ENCODE assay signal across 22 cellular contexts in genomic region chr1:33072707-33073106, GRCh38. TPM values are rescaled to one million over a fixed set of nuclear protein-coding genes. Genes with fewer than 3 reads are reported as not detected.
DNase-seq lines count a peak whose midpoint lies in the region; ATAC-seq, FAIRE-seq and TF ChIP-seq lines count a peak whose summit lies in the region.
"Had no signal": no experiment of that assay in that cellular context is flagged by ENCODE, and none has a peak within 500 bp of the region (broad histone marks: within the 10 kb centered on the region; RNA-seq: fewer than 3 reads in every experiment).

No MANE protein-coding gene starts in this region.

- no peaks in the 10 kb centered on the region for H3K27me3 ChIP-seq in heart left ventricle
- H3K27me3 ChIP-seq in right atrium auricular region = no peaks in the 10 kb centered on the region
- H3K27me3 ChIP-seq in H1 (replicated peaks in 1 of 4; ENCODE audit: control insufficient read depth in 3 of 4, extremely low read depth in 1 of 4, insufficient read depth in 3 of 4, low read length in 3 of 4) = no peaks in the 10 kb centered on the region; a peak in 1 of 7 replicates
- no peaks in the 10 kb centered on the region for H3K27me3 ChIP-seq in heart right ventricle
- H3K27me3 ChIP-seq in CD4-positive, alpha-beta memory T cell (ENCODE audit: insufficient read depth, low read length) = no peaks in the 10 kb centered on the region
- no peaks in the 10 kb centered on the region for H3K27me3 ChIP-seq in effector memory CD4-positive, alpha-beta T cell (replicated peaks; ENCODE audit: control insufficient read depth, insufficient read depth, low read length, poor library complexity, severe bottlenecking)
- H3K27me3 ChIP-seq: Peyer's patch had no signal

- H3K36me3 ChIP-seq in heart left ventricle = no peaks in the 10 kb centered on the region
- no peaks in the 10 kb centered on the region for H3K36me3 ChIP-seq in right atrium auricular region
- H3K36me3 ChIP-seq in H1 (ENCODE audit: control insufficient read depth in 2 of 4, insufficient read depth in 4 of 4, low read length in 3 of 4) = no peaks in the 10 kb centered on the region
- no peaks in the 10 kb centered on the region for H3K36me3 ChIP-seq in heart right ventricle
- no peaks in the 10 kb centered on the region for H3K36me3 ChIP-seq in CD4-positive, alpha-beta memory T cell (ENCODE audit: insufficient read depth, low read length)
- H3K36me3 ChIP-seq in effector memory CD4-positive, alpha-beta T cell (ENCODE audit: control insufficient read depth, insufficient read depth, low read length) = no peaks in the 10 kb centered on the region
- H3K36me3 ChIP-seq: Peyer's patch had no signal

- H3K36me3 Mint-ChIP-seq in CD4-positive, alpha-beta memory T cell = peaks cover 0 to under 1% of the 10 kb centered on the region in 2 donors

- H3K27ac ChIP-seq in heart left ventricle (no peak overlapping the region), right atrium auricular region (no peak overlapping the region), H1 (ENCODE audit: low read depth, low read length) (no peak overlapping the region), heart right ventricle (peak overlapping the region in 1 of 10 donors; percentile 43)
- H3K27ac ChIP-seq in CD4-positive, alpha-beta memory T cell (ENCODE audit: low read depth, low read length) = no peak overlapping the region
- no peak overlapping the region for H3K27ac ChIP-seq in effector memory CD4-positive, alpha-beta T cell (ENCODE audit: insufficient read depth, low read length, poor library complexity, severe bottlenecking)
- H3K27ac ChIP-seq: KMS-11, Peyer's patch had no signal

- H3K4me3 Mint-ChIP-seq in CD4-positive, alpha-beta memory T cell = no peak overlapping the region
- H3K4me3 Mint-ChIP-seq: CD4-positive, CD25-positive, alpha-beta regulatory T cell had no signal

- peak; percentile 56 to 89 (median 83) for ATAC-seq in heart left ventricle
- peak in 7 of 8 donors; percentile 34 to 91 (median 76) for ATAC-seq in heart right ventricle
- ATAC-seq: HepG2 had no signal

- no peak overlapping the region for H4K8ac ChIP-seq in H1 (ENCODE audit: extremely low read depth, insufficient read depth, low read length)

- TF ChIP-seq EP300 in H1 (IDR thresholded peaks at IDR 0.05; ENCODE audit: borderline replicate concordance in 1 of 2, low read depth in 2 of 2, low read length in 2 of 2) = no peak

- H4K91ac ChIP-seq in H1 (replicated peaks; ENCODE audit: insufficient read length, low read length) = no peak overlapping the region

- H3K23me2 ChIP-seq in H1 (ENCODE audit: low read depth, low read length) = no peaks in the 10 kb centered on the region

- WGBS in heart left ventricle, 4 donors = 58 to 92% (median 66%) methylated on average over 2 of the region's 2 CpGs
- WGBS in H1 (ENCODE audit: extremely low coverage in 1 of 2, insufficient coverage in 1 of 2, insufficient read length in 1 of 2, insufficient replicate concordance in 2 of 2, low coverage in 1 of 2, low lambda C conversion rate in 2 of 2, missing lambda C conversion rate in 1 of 2), 2 experiments = no CpG with 5 or more reads among the region's 2 CpGs
- WGBS in heart right ventricle, 2 donors = 48 to 59% methylated on average over 2 of the region's 2 CpGs

- H2AK5ac ChIP-seq in H1 (ENCODE audit: low read depth, low read length) = no peak overlapping the region

- no peak overlapping the region for H3K27ac Mint-ChIP-seq in CD4-positive, alpha-beta memory T cell
- H3K27ac Mint-ChIP-seq: CD4-positive, CD25-positive, alpha-beta regulatory T cell had no signal

- no peak overlapping the region for H2BK12ac ChIP-seq in H1 (ENCODE audit: low read depth, low read length)

- FAIRE-seq in H1 (lab: Jason Lieb, UNC) = no peak
- FAIRE-seq: A204.1, HepG2 had no signal

- H2BK120ac ChIP-seq in H1 (replicated peaks; ENCODE audit: low read depth, low read length) = no peak overlapping the region

- no peak overlapping the region for H2BK20ac ChIP-seq in H1 (ENCODE audit: low read length)

- H3K4me1 Mint-ChIP-seq in CD4-positive, alpha-beta memory T cell = peaks cover 0 to 2% (median 0%) of the 10 kb centered on the region in 4 donors
- H3K4me1 Mint-ChIP-seq: CD4-positive, CD25-positive, alpha-beta regulatory T cell had no signal

- H3K18ac ChIP-seq in H1 (ENCODE audit: extremely low read depth, low read length) = no peak overlapping the region

- H4K20me1 ChIP-seq in H1 (replicated peaks in 1 of 2; ENCODE audit: control insufficient read depth in 1 of 2, insufficient read depth in 2 of 2, low read length in 2 of 2) = no peaks in the 10 kb centered on the region

- TF ChIP-seq POLR2A in heart left ventricle (IDR thresholded peaks at IDR 0.05) = no peak
- no peak for TF ChIP-seq POLR2A in H1 (IDR thresholded peaks at IDR 0.05; ENCODE audit: control extremely low read depth in 1 of 2, low read depth in 2 of 2, low read length in 2 of 2)

- H3K14ac ChIP-seq in H1 (ENCODE audit: insufficient read length) = no peak overlapping the region

- no peak for TF ChIP-seq CTCF in heart left ventricle (IDR thresholded peaks at IDR 0.05)
- no peak for TF ChIP-seq CTCF in right atrium auricular region (IDR thresholded peaks at IDR 0.05)
- no peak for TF ChIP-seq CTCF in H1 (IDR thresholded peaks at IDR 0.05; ENCODE audit: control extremely low read depth in 1 of 3, insufficient read depth in 1 of 3, low read depth in 1 of 3, low read length in 3 of 3)
- no peak for TF ChIP-seq CTCF in heart right ventricle (IDR thresholded peaks at IDR 0.05)

- H3K27me3 Mint-ChIP-seq in CD4-positive, alpha-beta memory T cell = peaks cover 4 to 6% of the 10 kb centered on the region in 2 donors

- H3K4me2 ChIP-seq in H1 (ENCODE audit: insufficient read depth in 1 of 2, low read depth in 2 of 2, low read length in 2 of 2) = no peak overlapping the region
- H3K4me2 ChIP-seq: KMS-11 had no signal

- intact Hi-C loops in heart left ventricle (cut with DNase I) (no loop called here), heart right ventricle (cut with DNase I) (loop anchor here in 1 of 10 donors (10.0 kb wide), 1 partner anchor 678 kb away; the partner anchor contains the start of gene BSDC1), posterior cingulate gyrus (cut with DNase I) (no loop called here)
- intact Hi-C loops in CD4-positive, alpha-beta memory T cell (cut with micrococcal nuclease) = no loop called here

- TF ChIP-seq RAD21 in H1 (IDR thresholded peaks at IDR 0.05 in 1 of 2, conservative IDR thresholded peaks at IDR 0.05 in 1 of 2; ENCODE audit: low read depth in 2 of 2, low read length in 2 of 2) = no peak

- no peak overlapping the region for H3K56ac ChIP-seq in H1 (replicated peaks; ENCODE audit: insufficient read length, low read depth, low read length)

- H2BK5ac ChIP-seq in H1 (ENCODE audit: low read depth, low read length) = no peak overlapping the region

- H3K4ac ChIP-seq in H1 (replicated peaks; ENCODE audit: insufficient read length, low read depth, low read length) = no peak overlapping the region

- no peak overlapping the region for H3K9ac ChIP-seq in H1 (replicated peaks in 1 of 4; ENCODE audit: extremely low read depth in 1 of 4, low read depth in 3 of 4, low read length in 3 of 4)
- H3K9ac ChIP-seq: KMS-11 had no signal

- peaks cover 0 to 5% (median under 1%) of the 10 kb centered on the region in 8 donors for H3K9me3 Mint-ChIP-seq in CD4-positive, alpha-beta memory T cell

- POLR2A ChIA-PET in H1 (lab: Charles Lee; ENCODE audit: partially characterized antibody) = interaction anchor here (1.6 kb wide), 1 partner anchor 175 kb away, joined by 3 read pairs; no protein-coding TSS in a partner anchor
- POLR2A ChIA-PET in CD4-positive, alpha-beta memory T cell (lab: Charles Lee; ENCODE audit: partially characterized antibody) = no interaction called here

- H2AFZ ChIP-seq in H1 (ENCODE audit: low read length) = 0 out of 2 replicates have a peak overlapping the region, but pooled peaks have one; percentile 9

- DNase-seq in heart left ventricle (peak in 3 of 5 donors; percentile 27 to 65 (median 53)), right atrium auricular region (ENCODE audit: low spot score) (no peak), H1 (ENCODE audit: low read depth in 1 of 2, low spot score in 2 of 2) (no peak), heart right ventricle (peak in 1 of 2 donors; percentile 20), posterior cingulate gyrus (no peak), LoVo (ENCODE audit: low spot score) (no peak)
- no peak for DNase-seq in CD4-positive, alpha-beta memory T cell
- no peak for DNase-seq in effector memory CD4-positive, alpha-beta T cell
- DNase-seq: Calu3; CD4-positive, CD25-positive, alpha-beta regulatory T cell; GDM1; H7; MM.1S; NCI-H1105; NCI-H187; NCI-H2171 treated with DMSO at 0.1 percent for 48 hours; NCI-H510A; NCI-H82; Peyer's patch had no signal

- H3K9me3 ChIP-seq in heart left ventricle (no peaks in the 10 kb centered on the region), right atrium auricular region (no peaks in the 10 kb centered on the region), H1 (ENCODE audit: insufficient read depth in 2 of 2, low read depth in 1 of 2, low read length in 1 of 2) (no peaks in the 10 kb centered on the region), heart right ventricle (no peaks in the 10 kb centered on the region)
- no peaks in the 10 kb centered on the region for H3K9me3 ChIP-seq in CD4-positive, alpha-beta memory T cell (ENCODE audit: control insufficient read depth in 1 of 2, low read length in 2 of 2)
- no peaks in the 10 kb centered on the region for H3K9me3 ChIP-seq in effector memory CD4-positive, alpha-beta T cell (ENCODE audit: control insufficient read depth, low read length)
- H3K9me3 ChIP-seq: Peyer's patch had no signal

- no peaks in the 10 kb centered on the region for H3K79me1 ChIP-seq in H1 (ENCODE audit: low read depth, low read length)

- no peak overlapping the region for H3K23ac ChIP-seq in H1 (ENCODE audit: insufficient read length)

- peaks cover 0 to 3% (median 0%) of the 10 kb centered on the region in 12 donors for H3K4me1 ChIP-seq in heart left ventricle
- H3K4me1 ChIP-seq in right atrium auricular region = no peaks in the 10 kb centered on the region
- no peaks in the 10 kb centered on the region for H3K4me1 ChIP-seq in H1 (replicated peaks in 1 of 4; ENCODE audit: control insufficient read depth in 3 of 4, insufficient read depth in 4 of 4, low read length in 3 of 4)
- H3K4me1 ChIP-seq in heart right ventricle = no peaks in the 10 kb centered on the region
- H3K4me1 ChIP-seq in CD4-positive, alpha-beta memory T cell (ENCODE audit: insufficient read depth, low read length) = no peaks in the 10 kb centered on the region
- H3K4me1 ChIP-seq in effector memory CD4-positive, alpha-beta T cell (ENCODE audit: control insufficient read depth, insufficient read depth, low read length, poor library complexity, severe bottlenecking) = no peaks in the 10 kb centered on the region
- H3K4me1 ChIP-seq: Peyer's patch had no signal

- no peak overlapping the region for H4K5ac ChIP-seq in H1 (ENCODE audit: insufficient read length, low read depth, low read length)

- H3K4me3 ChIP-seq in heart left ventricle (no peak overlapping the region), right atrium auricular region (no peak overlapping the region), H1 (ENCODE audit: extremely low read depth in 1 of 4, insufficient read depth in 2 of 4, low read depth in 3 of 4, low read length in 4 of 4) (no peak overlapping the region), heart right ventricle (no peak overlapping the region)
- H3K4me3 ChIP-seq in CD4-positive, alpha-beta memory T cell (ENCODE audit: low read length in 2 of 2) = no peak overlapping the region
- H3K4me3 ChIP-seq in effector memory CD4-positive, alpha-beta T cell (ENCODE audit: insufficient read depth, low read depth, low read length, poor library complexity, severe bottlenecking) = no peak overlapping the region
- H3K4me3 ChIP-seq: Peyer's patch had no signal

- no peaks in the 10 kb centered on the region for H3K79me2 ChIP-seq in H1 (ENCODE audit: control insufficient read depth in 1 of 2, insufficient read depth in 2 of 2, low read length in 2 of 2)

- CTCF ChIA-PET in H1 (lab: Charles Lee; ENCODE audit: partially characterized antibody) = interaction anchor here (1.4 to 4.7 kb wide), 3 partner anchors 14 to 17 kb away, joined by 5 to 29 read pairs (median 6); no protein-coding TSS in a partner anchor
- CTCF ChIA-PET in CD4-positive, alpha-beta memory T cell (lab: Charles Lee; ENCODE audit: partially characterized antibody) = interaction anchor here (0.9 kb wide), 2 partner anchors 24 to 139 kb away, joined by 3 read pairs; no protein-coding TSS in a partner anchor

- no peak overlapping the region for H2BK15ac ChIP-seq in H1 (ENCODE audit: low read length)

RNA-seq across cellular contexts. Expression of gene AZIN2, which starts 8.2 kb away (rescaled TPM):
- total RNA-seq in heart left ventricle = 1 to 10 TPM; 1.4 to 5.4 (median 3.1) TPM
- polyA plus RNA-seq in heart left ventricle = 1 to 10 TPM; 1.3 to 1.4 TPM
- 1 to 10 TPM; 1.9 to 3.3 TPM for total RNA-seq in right atrium auricular region
- total RNA-seq in H1 (2021; fragmentation: NEBNext Ultra II Directional; extraction: Animal tissue kit (Norgen Biotek cat#: 25700)) = 0.21 and 0.22 TPM in 2 replicates
- 0.82 and 0.91 TPM in 2 replicates for polyA plus RNA-seq in H1 (2011; rRNA removed)
- polyA plus RNA-seq in H1 (2011; cell fraction: cytosol; rRNA removed) = 0.75 TPM
- polyA plus RNA-seq in H1 (2011; cell fraction: nucleus; rRNA removed) = 1.9 TPM
- 0.29 to 0.92 TPM (median 0.46 TPM) in 4 replicates for polyA plus RNA-seq in H1 (2012, experiment 1 of 2)
- polyA plus RNA-seq in H1 (2012, experiment 2 of 2) = 0.56 TPM
- 0.51 TPM for polyA plus RNA-seq in H1 (2013, experiment 1 of 2)
- 0.37 TPM for polyA plus RNA-seq in H1 (2013, experiment 2 of 2)
- 0.66 and 4.2 TPM in 2 replicates for polyA minus RNA-seq in H1 (2011; rRNA and poly(A)+ RNA removed)
- polyA minus RNA-seq in H1 (2011; cell fraction: cytosol; rRNA and poly(A)+ RNA removed) = 1.4 TPM
- 3.4 TPM for polyA minus RNA-seq in H1 (2011; cell fraction: nucleus; rRNA and poly(A)+ RNA removed)
- total RNA-seq in heart right ventricle = 1 to 10 TPM; 1.5 to 6.9 (median 3.1) TPM
- polyA plus RNA-seq in heart right ventricle = 1 to 10 TPM; 1.1 to 1.2 TPM
- total RNA-seq in CD4-positive, alpha-beta memory T cell = 1 to 10 TPM; 6.9 to 8.0 TPM
- polyA plus RNA-seq in CD4-positive, alpha-beta memory T cell = 1 to 10 TPM; 5.4 to 6.7 TPM

RNA-seq across cellular contexts. Expression of gene AK2, which starts 36.0 kb away (rescaled TPM):
- total RNA-seq in heart left ventricle (100 to 1,000 TPM; 101 to 189 (median 120) TPM), right atrium auricular region (100 to 1,000 TPM; 120 to 162 TPM), heart right ventricle (100 to 1,000 TPM in 9 of 10 donors, 10 to 100 TPM in 1; 93.3 to 154 (median 111) TPM)
- polyA plus RNA-seq in heart left ventricle (100 to 1,000 TPM; 153 to 292 TPM), H1 (2011; rRNA removed) (92.3 and 110 TPM in 2 replicates), heart right ventricle (100 to 1,000 TPM; 175 to 305 TPM)
- 127 and 137 TPM in 2 replicates for total RNA-seq in H1 (2021; fragmentation: NEBNext Ultra II Directional; extraction: Animal tissue kit (Norgen Biotek cat#: 25700))
- polyA plus RNA-seq in H1 (2011; cell fraction: cytosol; rRNA removed) = 188 TPM
- polyA plus RNA-seq in H1 (2011; cell fraction: nucleus; rRNA removed) = 91.1 TPM
- 119 to 218 TPM (median 127 TPM) in 4 replicates for polyA plus RNA-seq in H1 (2012, experiment 1 of 2)
- polyA plus RNA-seq in H1 (2012, experiment 2 of 2) = 68.7 TPM
- 98.5 TPM for polyA plus RNA-seq in H1 (2013, experiment 1 of 2)
- 94.1 TPM for polyA plus RNA-seq in H1 (2013, experiment 2 of 2)
- 43.3 and 54.5 TPM in 2 replicates for polyA minus RNA-seq in H1 (2011; rRNA and poly(A)+ RNA removed)
- polyA minus RNA-seq in H1 (2011; cell fraction: cytosol; rRNA and poly(A)+ RNA removed) = 53.7 TPM
- 68.6 TPM for polyA minus RNA-seq in H1 (2011; cell fraction: nucleus; rRNA and poly(A)+ RNA removed)
- 10 to 100 TPM; 88.5 to 94.5 TPM for total RNA-seq in CD4-positive, alpha-beta memory T cell
- 100 to 1,000 TPM; 109 to 148 TPM for polyA plus RNA-seq in CD4-positive, alpha-beta memory T cell

Comparison
In these comparisons a context has a peak if more than half of its experiments do, and no peak if none do; other contexts are left out.
1. DNase-seq: peak in heart left ventricle (3 of 5); none in right atrium auricular region (single experiment), H1 (0 of 2), posterior cingulate gyrus (0 of 10), CD4-positive, alpha-beta memory T cell (0 of 5), LoVo (single experiment) and effector memory CD4-positive, alpha-beta T cell (0 of 3).